ENCODE assay signal across 17 cellular contexts in the genomic region with DNA sequence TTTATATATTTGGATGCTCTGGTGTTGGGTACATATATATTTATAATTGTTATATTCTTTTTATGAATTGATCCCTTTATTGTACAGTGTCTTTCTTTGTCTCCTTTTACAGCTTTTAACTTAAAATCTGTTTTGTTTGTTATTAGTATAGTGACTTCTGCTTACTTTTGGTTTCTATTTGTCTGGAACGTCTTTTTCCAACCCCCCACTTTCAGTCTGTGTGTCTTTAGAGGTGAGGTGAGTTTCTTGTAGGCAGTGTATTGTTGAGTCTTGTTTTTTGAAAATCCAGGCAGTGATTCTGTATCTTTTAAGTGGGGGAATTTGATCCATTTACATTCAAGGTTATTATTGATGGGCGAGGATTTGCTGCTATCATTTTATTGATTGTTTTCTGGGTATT.
"Had no signal": no experiment of that assay in that cellular context is flagged by ENCODE, and none has a peak within 500 bp of the region (broad histone marks: within the 10 kb centered on the region; RNA-seq: fewer than 3 reads in every experiment).

No MANE protein-coding gene starts in this region.

- DNase-seq: activated CD4-positive, alpha-beta T cell treated with anti-CD3 and anti-CD28 coated beads for 4 hours; activated CD4-positive, alpha-beta T cell treated with anti-CD3 and anti-CD28 coated beads, Interleukin-2, amount 50 U/mL, for 48 hours; activated gamma-delta T cell; adrenal gland; aorta; body of pancreas; dermis blood vessel endothelial cell; effector CD4-positive, alpha-beta T cell; islet precursor cell; left ventricle myocardium inferior; mesendoderm; stimulated activated CD4-positive, alpha-beta T cell treated with anti-CD3 and anti-CD28 coated beads, Interleukin-15, amount 100 ng/mL, for 24 hours; stimulated activated CD4-positive, alpha-beta T cell treated with anti-CD3 and anti-CD28 coated beads, Interleukin-2, amount 100 ng/mL, for 24 hours; stimulated activated naive CD4-positive, alpha-beta T cell treated with Interleukin-2 at 50 U/mL for 16 hours; T-helper 9 cell had no signal

- H3K27me3 Mint-ChIP-seq: activated naive CD4-positive, alpha-beta T cell treated with anti-CD3 and anti-CD28 coated beads, Interleukin-2, amount 50 U/mL, for 24 hours; natural killer cell treated with Interleukin-12 subunit alpha and Interleukin-12 subunit beta and Interleukin-15 and Interleukin-18, amount 100 ng/mL, for 72 hours had no signal

- H3K4me3 Mint-ChIP-seq: activated naive CD4-positive, alpha-beta T cell treated with anti-CD3 and anti-CD28 coated beads, Interleukin-2, amount 50 U/mL, for 24 hours; natural killer cell treated with Interleukin-12 subunit alpha and Interleukin-12 subunit beta and Interleukin-15 and Interleukin-18, amount 100 ng/mL, for 72 hours had no signal

- ATAC-seq: body of pancreas; natural killer cell treated with Interleukin-12 subunit alpha and Interleukin-12 subunit beta and Interleukin-15 and Interleukin-18, amount 100 ng/mL, for 72 hours had no signal

- H3K27ac Mint-ChIP-seq: activated naive CD4-positive, alpha-beta T cell treated with anti-CD3 and anti-CD28 coated beads, Interleukin-2, amount 50 U/mL, for 24 hours had no signal
